8 cellular contexts compared by ENCODE assay signal in the genomic region with DNA sequence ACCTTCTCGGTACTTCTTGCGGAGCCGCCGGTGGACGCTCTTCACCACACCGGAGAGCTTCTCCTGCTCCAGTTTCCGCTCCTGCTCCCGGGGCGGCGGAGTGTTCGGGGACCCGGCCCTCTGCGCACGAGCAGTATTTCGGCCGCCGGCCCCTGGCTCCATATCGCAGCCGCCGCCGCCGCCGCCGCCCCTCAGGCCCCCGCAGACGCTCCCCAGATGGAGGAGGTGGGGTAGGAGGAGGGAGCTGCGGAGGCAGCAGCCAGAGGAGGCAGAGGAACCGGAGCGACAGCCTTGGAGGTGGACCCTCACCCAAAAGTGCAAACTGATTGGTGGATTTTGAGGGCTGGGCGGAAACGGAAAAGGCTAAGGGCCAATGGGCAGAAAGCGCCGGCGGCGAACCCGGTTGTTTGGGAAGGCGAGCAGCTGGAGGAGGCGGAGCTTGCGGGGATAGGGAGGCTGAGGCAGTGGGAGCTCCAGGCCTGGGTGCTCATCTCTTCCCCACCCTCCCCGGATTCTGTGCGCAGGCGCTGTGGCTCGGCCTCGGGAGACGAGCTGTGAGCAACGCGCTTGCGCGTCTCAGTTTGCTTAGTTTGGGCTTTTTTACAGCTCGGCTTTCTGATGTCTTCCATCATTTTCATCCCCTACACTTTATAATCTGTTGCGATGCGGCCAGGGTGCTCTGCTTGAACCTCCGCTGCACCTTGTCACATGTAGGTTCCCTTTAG.
A peak's percentile ranks its signal among the peaks of the same experiment; 100 is the strongest.
DNase-seq lines count a peak whose midpoint lies in the region; ATAC-seq, FAIRE-seq and TF ChIP-seq lines count a peak whose summit lies in the region.

No MANE protein-coding gene starts in this region.

- H3K27me3 ChIP-seq in adrenal gland, result no peaks in the 10 kb centered on the region
- no peaks in the 10 kb centered on the region for H3K27me3 ChIP-seq in parathyroid adenoma (ENCODE audit: control insufficient read depth, insufficient read depth, low read length)
- H3K27me3 ChIP-seq in tibial nerve, result no peaks in the 10 kb centered on the region

- H3K4me2 ChIP-seq in parathyroid adenoma (ENCODE audit: low read length), result peak overlapping the region; percentile 82

- no peaks in the 10 kb centered on the region for H3K9me3 ChIP-seq in adrenal gland (replicated peaks in 1 of 3)
- no peaks in the 10 kb centered on the region for H3K9me3 ChIP-seq in parathyroid adenoma (ENCODE audit: control insufficient read depth, low read length)
- H3K9me3 ChIP-seq in tibial nerve, result no peaks in the 10 kb centered on the region

- H3K27ac ChIP-seq in adrenal gland (peak overlapping the region in 4 of 5 donors; percentile 31 to 88 (median 70)), parathyroid adenoma (peak overlapping the region; percentile 56), tibial nerve (peak overlapping the region; percentile 57 to 86 (median 72))

- no peak for TF ChIP-seq CTCF in adrenal gland (IDR thresholded peaks at IDR 0.05)
- no peak for TF ChIP-seq CTCF in parathyroid adenoma (IDR thresholded peaks at IDR 0.05)
- TF ChIP-seq CTCF in tibial nerve (IDR thresholded peaks at IDR 0.05), result no peak

- H3K36me3 ChIP-seq in adrenal gland (replicated peaks in 1 of 2) (no peaks in the 10 kb centered on the region), parathyroid adenoma (ENCODE audit: control insufficient read depth, insufficient read depth, low read length) (no peaks in the 10 kb centered on the region), tibial nerve (no peaks in the 10 kb centered on the region)

- peak; percentile 81 for DNase-seq in GM12892 (ENCODE audit: insufficient read length)
- DNase-seq in NCI-H1436 (lab: John Stamatoyannopoulos, UW), result peak; percentile 99
- DNase-seq in SW480 (ENCODE audit: low spot score), result peak; percentile 99
- DNase-seq in adrenal gland, result peak; percentile 99 to 100 (median 99)
- peak; percentile 100 for DNase-seq in cardiac septum (ENCODE audit: low spot score)
- DNase-seq in tibial nerve (ENCODE audit: low spot score in 2 of 2), result peak; percentile 97

- peak; percentile 98 for ATAC-seq in HG02840 (IDR thresholded peaks at IDR 0.05; ENCODE audit: low FRiP score, unreplicated experiment)

- H3K4me1 ChIP-seq in adrenal gland (replicated peaks in 1 of 2) (peaks cover 14 to 31% of the 10 kb centered on the region in 2 donors), parathyroid adenoma (peaks cover 4% of the 10 kb centered on the region), tibial nerve (peaks cover 0 to 42% (median 8%) of the 10 kb centered on the region in 4 donors)

- no peak; the same call in 1 of the 2 replicates for TF ChIP-seq POLR2A in GM12892 (IDR thresholded peaks at IDR 0.05; ENCODE audit: low read depth, low read length)
- peak; percentile 42 to 58 for TF ChIP-seq POLR2A in adrenal gland (IDR thresholded peaks at IDR 0.05)
- TF ChIP-seq POLR2A in tibial nerve (IDR thresholded peaks at IDR 0.05), result peak; percentile 23 to 39

- peak; percentile 99 for FAIRE-seq in GM12892 (lab: Jason Lieb, UNC)

- peak overlapping the region; percentile 49 for H3K9ac ChIP-seq in parathyroid adenoma

- H3K4me3 ChIP-seq in adrenal gland, result peak overlapping the region; percentile 26 to 96 (median 85)
- peak overlapping the region; percentile 92 for H3K4me3 ChIP-seq in parathyroid adenoma (ENCODE audit: low read depth, low read length)
- peak overlapping the region; percentile 79 to 92 (median 88) for H3K4me3 ChIP-seq in tibial nerve

- intact Hi-C loops in adrenal gland (cut with DNase I) (no loop called here), cardiac septum (cut with DNase I) (no loop called here)

- WGBS in adrenal gland, 4 donors, result 0 to 1% (median 0%) methylated on average over 27 to 53 of the region's 53 CpGs
- 1% methylated on average over 47 to 53 of the region's 53 CpGs for WGBS in tibial nerve, 2 donors

- H2AFZ ChIP-seq in parathyroid adenoma, result peak overlapping the region; percentile 97

- peak; percentile 65 to 68 for TF ChIP-seq EP300 in tibial nerve (IDR thresholded peaks at IDR 0.05)

- H3K79me2 ChIP-seq in parathyroid adenoma, result peaks cover 26% of the 10 kb centered on the region

Comparison
In these comparisons a context has a peak if more than half of its experiments do, and no peak if none do; other contexts are left out.
1. Peak in every context shown above with its lines: DNase-seq, ATAC-seq, H3K4me3 ChIP-seq and H3K27ac ChIP-seq.